In the genomic region with DNA sequence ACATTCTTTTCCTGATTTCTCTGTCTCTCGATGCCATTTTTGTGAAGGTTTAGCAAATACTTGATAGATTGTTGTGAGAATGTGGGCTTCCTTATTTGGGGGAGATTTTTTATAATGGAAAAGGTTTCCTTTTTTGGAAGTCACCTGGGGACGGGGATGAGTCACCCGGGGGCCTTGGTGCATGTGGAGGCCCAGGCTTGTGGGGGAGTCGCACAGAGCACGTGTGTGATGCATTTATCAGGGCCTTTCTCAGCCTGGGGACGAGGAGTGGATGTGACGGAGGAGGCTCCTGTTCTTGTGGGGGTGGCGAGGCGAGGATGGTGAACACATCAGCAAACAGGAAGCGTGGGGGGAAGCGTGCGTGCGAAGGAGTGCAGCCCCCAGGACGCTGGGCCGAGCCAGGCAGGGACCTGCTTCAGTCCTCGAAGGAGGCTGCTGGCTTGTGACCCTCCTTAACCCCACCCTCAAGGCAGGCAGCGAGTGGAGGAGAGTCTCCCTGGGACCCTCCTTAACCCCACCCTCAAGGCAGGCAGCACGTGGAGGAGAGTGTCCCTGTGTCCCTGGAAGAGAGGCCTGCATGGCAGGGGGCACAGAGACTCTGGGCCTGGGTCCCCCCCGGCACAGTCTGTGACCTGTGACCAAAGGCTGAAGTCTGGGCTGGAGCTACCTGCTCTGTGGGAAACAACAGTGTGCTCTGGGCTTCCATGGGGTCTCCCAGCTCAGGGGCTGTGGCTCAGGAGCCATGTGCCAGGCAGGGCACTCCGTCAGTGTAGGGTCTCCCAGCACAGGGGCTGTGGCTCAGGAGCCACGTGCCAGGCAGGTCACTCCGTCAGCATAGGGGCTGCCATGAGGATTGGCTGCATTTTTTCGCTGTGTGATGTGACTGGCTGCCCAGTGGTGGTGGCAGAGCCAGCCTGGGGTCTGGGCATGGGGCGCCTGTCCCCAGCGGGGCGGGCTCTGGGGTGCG, we compare ENCODE assay signal across 1 cellular context.
A peak's percentile ranks its signal among the peaks of the same experiment; 100 is the strongest.
TF ChIP-seq lines count a peak whose summit lies in the region.

No MANE protein-coding gene starts in this region.

TF ChIP-seq in HEK293, 187 proteins besides CTCF, POLR2A, EP300 and RAD21 (continued from another document and continues in another):
- TF ChIP-seq, protein P1, sequence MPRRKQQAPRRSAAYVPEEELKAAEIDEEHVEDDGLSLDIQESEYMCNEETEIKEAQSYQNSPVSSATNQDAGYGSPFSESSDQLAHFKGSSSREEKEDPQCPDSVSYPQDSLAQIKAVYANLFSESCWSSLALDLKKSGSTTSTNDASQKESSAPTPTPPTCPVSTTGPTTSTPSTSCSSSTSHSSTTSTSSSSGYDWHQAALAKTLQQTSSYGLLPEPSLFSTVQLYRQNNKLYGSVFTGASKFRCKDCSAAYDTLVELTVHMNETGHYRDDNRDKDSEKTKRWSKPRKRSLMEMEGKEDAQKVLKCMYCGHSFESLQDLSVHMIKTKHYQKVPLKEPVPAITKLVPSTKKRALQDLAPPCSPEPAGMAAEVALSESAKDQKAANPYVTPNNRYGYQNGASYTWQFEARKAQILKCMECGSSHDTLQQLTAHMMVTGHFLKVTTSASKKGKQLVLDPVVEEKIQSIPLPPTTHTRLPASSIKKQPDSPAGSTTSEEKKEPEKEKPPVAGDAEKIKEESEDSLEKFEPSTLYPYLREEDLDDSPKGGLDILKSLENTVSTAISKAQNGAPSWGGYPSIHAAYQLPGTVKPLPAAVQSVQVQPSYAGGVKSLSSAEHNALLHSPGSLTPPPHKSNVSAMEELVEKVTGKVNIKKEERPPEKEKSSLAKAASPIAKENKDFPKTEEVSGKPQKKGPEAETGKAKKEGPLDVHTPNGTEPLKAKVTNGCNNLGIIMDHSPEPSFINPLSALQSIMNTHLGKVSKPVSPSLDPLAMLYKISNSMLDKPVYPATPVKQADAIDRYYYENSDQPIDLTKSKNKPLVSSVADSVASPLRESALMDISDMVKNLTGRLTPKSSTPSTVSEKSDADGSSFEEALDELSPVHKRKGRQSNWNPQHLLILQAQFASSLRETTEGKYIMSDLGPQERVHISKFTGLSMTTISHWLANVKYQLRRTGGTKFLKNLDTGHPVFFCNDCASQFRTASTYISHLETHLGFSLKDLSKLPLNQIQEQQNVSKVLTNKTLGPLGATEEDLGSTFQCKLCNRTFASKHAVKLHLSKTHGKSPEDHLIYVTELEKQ (tag by site-specific recombination; IDR thresholded peaks at IDR 0.05; ENCODE audit: borderline replicate concordance): no peak
- TF ChIP-seq YY2 (tag by site-specific recombination; IDR thresholded peaks at IDR 0.05): no peak
- TF ChIP-seq, protein P2, sequence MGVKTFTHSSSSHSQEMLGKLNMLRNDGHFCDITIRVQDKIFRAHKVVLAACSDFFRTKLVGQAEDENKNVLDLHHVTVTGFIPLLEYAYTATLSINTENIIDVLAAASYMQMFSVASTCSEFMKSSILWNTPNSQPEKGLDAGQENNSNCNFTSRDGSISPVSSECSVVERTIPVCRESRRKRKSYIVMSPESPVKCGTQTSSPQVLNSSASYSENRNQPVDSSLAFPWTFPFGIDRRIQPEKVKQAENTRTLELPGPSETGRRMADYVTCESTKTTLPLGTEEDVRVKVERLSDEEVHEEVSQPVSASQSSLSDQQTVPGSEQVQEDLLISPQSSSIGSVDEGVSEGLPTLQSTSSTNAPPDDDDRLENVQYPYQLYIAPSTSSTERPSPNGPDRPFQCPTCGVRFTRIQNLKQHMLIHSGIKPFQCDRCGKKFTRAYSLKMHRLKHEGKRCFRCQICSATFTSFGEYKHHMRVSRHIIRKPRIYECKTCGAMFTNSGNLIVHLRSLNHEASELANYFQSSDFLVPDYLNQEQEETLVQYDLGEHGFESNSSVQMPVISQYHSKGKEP (tag by site-specific recombination; IDR thresholded peaks at IDR 0.05): peak; percentile 50; the same call in 1 of the 2 replicates
- TF ChIP-seq, protein P3, sequence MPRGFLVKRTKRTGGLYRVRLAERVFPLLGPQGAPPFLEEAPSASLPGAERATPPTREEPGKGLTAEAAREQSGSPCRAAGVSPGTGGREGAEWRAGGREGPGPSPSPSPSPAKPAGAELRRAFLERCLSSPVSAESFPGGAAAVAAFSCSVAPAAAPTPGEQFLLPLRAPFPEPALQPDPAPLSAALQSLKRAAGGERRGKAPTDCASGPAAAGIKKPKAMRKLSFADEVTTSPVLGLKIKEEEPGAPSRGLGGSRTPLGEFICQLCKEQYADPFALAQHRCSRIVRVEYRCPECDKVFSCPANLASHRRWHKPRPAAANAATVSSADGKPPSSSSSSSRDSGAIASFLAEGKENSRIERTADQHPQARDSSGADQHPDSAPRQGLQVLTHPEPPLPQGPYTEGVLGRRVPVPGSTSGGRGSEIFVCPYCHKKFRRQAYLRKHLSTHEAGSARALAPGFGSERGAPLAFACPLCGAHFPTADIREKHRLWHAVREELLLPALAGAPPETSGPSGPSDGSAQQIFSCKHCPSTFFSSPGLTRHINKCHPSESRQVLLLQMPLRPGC (tag by site-specific recombination; IDR thresholded peaks at IDR 0.05): no peak
- TF ChIP-seq ZNF239 (tag by site-specific recombination; IDR thresholded peaks at IDR 0.05): peak; percentile 13; the same call in 1 of the 2 replicates
- no peak for TF ChIP-seq ZFP3 (tag by site-specific recombination; IDR thresholded peaks at IDR 0.05; ENCODE audit: low read depth)
- TF ChIP-seq, protein P4, sequence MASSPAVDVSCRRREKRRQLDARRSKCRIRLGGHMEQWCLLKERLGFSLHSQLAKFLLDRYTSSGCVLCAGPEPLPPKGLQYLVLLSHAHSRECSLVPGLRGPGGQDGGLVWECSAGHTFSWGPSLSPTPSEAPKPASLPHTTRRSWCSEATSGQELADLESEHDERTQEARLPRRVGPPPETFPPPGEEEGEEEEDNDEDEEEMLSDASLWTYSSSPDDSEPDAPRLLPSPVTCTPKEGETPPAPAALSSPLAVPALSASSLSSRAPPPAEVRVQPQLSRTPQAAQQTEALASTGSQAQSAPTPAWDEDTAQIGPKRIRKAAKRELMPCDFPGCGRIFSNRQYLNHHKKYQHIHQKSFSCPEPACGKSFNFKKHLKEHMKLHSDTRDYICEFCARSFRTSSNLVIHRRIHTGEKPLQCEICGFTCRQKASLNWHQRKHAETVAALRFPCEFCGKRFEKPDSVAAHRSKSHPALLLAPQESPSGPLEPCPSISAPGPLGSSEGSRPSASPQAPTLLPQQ (tag by site-specific recombination; IDR thresholded peaks at IDR 0.05): peak; percentile 26; the same call in 1 of the 2 replicates
- TF ChIP-seq, protein P5, sequence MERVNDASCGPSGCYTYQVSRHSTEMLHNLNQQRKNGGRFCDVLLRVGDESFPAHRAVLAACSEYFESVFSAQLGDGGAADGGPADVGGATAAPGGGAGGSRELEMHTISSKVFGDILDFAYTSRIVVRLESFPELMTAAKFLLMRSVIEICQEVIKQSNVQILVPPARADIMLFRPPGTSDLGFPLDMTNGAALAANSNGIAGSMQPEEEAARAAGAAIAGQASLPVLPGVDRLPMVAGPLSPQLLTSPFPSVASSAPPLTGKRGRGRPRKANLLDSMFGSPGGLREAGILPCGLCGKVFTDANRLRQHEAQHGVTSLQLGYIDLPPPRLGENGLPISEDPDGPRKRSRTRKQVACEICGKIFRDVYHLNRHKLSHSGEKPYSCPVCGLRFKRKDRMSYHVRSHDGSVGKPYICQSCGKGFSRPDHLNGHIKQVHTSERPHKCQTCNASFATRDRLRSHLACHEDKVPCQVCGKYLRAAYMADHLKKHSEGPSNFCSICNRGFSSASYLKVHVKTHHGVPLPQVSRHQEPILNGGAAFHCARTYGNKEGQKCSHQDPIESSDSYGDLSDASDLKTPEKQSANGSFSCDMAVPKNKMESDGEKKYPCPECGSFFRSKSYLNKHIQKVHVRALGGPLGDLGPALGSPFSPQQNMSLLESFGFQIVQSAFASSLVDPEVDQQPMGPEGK (tag by site-specific recombination; IDR thresholded peaks at IDR 0.05): peak; percentile 84
- 0 out of 2 replicates have a peak, but pooled peaks have one; percentile 4 for TF ChIP-seq ZIC2 (tag by site-specific recombination; IDR thresholded peaks at IDR 0.05)
- no peak for TF ChIP-seq ZXDB (tag by site-specific recombination; IDR thresholded peaks at IDR 0.05)
- TF ChIP-seq ZNF561 (tag by site-specific recombination; IDR thresholded peaks at IDR 0.05; ENCODE audit: borderline replicate concordance): no peak
- no peak for TF ChIP-seq ZNF335 (tag by site-specific recombination; conservative IDR thresholded peaks at IDR 0.05)
- TF ChIP-seq MZF1 (tag by site-specific recombination; IDR thresholded peaks at IDR 0.05; ENCODE audit: borderline replicate concordance): no peak
- no peak; the same call in 1 of the 2 replicates for TF ChIP-seq PRDM1 (tag by site-specific recombination; IDR thresholded peaks at IDR 0.05)
- TF ChIP-seq, protein P6, sequence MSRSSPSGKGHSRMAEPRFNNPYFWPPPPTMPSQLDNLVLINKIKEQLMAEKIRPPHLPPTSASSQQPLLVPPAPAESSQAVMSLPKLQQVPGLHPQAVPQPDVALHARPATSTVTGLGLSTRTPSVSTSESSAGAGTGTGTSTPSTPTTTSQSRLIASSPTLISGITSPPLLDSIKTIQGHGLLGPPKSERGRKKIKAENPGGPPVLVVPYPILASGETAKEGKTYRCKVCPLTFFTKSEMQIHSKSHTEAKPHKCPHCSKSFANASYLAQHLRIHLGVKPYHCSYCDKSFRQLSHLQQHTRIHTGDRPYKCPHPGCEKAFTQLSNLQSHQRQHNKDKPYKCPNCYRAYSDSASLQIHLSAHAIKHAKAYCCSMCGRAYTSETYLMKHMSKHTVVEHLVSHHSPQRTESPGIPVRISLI (tag by site-specific recombination; IDR thresholded peaks at IDR 0.05): no peak
- TF ChIP-seq, protein P7, sequence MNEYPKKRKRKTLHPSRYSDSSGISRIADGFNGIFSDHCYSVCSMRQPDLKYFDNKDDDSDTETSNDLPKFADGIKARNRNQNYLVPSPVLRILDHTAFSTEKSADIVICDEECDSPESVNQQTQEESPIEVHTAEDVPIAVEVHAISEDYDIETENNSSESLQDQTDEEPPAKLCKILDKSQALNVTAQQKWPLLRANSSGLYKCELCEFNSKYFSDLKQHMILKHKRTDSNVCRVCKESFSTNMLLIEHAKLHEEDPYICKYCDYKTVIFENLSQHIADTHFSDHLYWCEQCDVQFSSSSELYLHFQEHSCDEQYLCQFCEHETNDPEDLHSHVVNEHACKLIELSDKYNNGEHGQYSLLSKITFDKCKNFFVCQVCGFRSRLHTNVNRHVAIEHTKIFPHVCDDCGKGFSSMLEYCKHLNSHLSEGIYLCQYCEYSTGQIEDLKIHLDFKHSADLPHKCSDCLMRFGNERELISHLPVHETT (tag by site-specific recombination; IDR thresholded peaks at IDR 0.05): peak; percentile 65; the same call in 1 of the 2 replicates
- no peak for TF ChIP-seq ZNF266 (tag by site-specific recombination; IDR thresholded peaks at IDR 0.05; ENCODE audit: low read depth)
- TF ChIP-seq ZNF791 (tag by site-specific recombination; IDR thresholded peaks at IDR 0.05): no peak
- no peak for TF ChIP-seq ZNF530 (tag by site-specific recombination; IDR thresholded peaks at IDR 0.05; ENCODE audit: low read depth)
- TF ChIP-seq GLIS1 (tag by site-specific recombination; IDR thresholded peaks at IDR 0.05): peak; percentile 69; the same call in 1 of the 2 replicates
- TF ChIP-seq ZNF140 (tag by site-specific recombination; IDR thresholded peaks at IDR 0.05): no peak
- TF ChIP-seq ZBTB17 (tag by site-specific recombination; IDR thresholded peaks at IDR 0.05): peak; percentile 34; the same call in 1 of the 2 replicates
- TF ChIP-seq, protein P8, sequence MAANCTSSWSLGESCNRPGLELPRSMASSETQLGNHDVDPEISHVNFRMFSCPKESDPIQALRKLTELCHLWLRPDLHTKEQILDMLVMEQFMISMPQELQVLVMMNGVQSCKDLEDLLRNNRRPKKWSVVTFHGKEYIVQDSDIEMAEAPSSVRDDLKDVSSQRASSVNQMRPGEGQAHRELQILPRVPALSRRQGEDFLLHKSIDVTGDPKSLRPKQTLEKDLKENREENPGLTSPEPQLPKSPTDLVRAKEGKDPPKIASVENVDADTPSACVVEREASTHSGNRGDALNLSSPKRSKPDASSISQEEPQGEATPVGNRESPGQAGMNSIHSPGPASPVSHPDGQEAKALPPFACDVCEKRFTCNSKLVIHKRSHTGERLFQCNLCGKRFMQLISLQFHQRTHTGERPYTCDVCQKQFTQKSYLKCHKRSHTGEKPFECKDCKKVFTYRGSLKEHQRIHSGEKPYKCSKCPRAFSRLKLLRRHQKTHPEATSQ (tag by site-specific recombination; IDR thresholded peaks at IDR 0.05): no peak
- TF ChIP-seq ZNF174 (tag by site-specific recombination; IDR thresholded peaks at IDR 0.05): no peak
- TF ChIP-seq ZNF37A (tag by site-specific recombination; IDR thresholded peaks at IDR 0.05): no peak
- TF ChIP-seq ZFHX2 (tag by site-specific recombination; conservative IDR thresholded peaks at IDR 0.05): peak; percentile 96
- TF ChIP-seq GLI2 (tag by site-specific recombination; IDR thresholded peaks at IDR 0.05; ENCODE audit: borderline replicate concordance, low read depth): no peak
- TF ChIP-seq, protein P9, sequence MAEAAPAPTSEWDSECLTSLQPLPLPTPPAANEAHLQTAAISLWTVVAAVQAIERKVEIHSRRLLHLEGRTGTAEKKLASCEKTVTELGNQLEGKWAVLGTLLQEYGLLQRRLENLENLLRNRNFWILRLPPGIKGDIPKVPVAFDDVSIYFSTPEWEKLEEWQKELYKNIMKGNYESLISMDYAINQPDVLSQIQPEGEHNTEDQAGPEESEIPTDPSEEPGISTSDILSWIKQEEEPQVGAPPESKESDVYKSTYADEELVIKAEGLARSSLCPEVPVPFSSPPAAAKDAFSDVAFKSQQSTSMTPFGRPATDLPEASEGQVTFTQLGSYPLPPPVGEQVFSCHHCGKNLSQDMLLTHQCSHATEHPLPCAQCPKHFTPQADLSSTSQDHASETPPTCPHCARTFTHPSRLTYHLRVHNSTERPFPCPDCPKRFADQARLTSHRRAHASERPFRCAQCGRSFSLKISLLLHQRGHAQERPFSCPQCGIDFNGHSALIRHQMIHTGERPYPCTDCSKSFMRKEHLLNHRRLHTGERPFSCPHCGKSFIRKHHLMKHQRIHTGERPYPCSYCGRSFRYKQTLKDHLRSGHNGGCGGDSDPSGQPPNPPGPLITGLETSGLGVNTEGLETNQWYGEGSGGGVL (tag by site-specific recombination; IDR thresholded peaks at IDR 0.05): no peak
- no peak for TF ChIP-seq GFI1B (tag by site-specific recombination; IDR thresholded peaks at IDR 0.05)
- TF ChIP-seq ZNF600 (tag by site-specific recombination; IDR thresholded peaks at IDR 0.05): peak; percentile 42; the same call in 1 of the 2 replicates
- TF ChIP-seq, protein P10, sequence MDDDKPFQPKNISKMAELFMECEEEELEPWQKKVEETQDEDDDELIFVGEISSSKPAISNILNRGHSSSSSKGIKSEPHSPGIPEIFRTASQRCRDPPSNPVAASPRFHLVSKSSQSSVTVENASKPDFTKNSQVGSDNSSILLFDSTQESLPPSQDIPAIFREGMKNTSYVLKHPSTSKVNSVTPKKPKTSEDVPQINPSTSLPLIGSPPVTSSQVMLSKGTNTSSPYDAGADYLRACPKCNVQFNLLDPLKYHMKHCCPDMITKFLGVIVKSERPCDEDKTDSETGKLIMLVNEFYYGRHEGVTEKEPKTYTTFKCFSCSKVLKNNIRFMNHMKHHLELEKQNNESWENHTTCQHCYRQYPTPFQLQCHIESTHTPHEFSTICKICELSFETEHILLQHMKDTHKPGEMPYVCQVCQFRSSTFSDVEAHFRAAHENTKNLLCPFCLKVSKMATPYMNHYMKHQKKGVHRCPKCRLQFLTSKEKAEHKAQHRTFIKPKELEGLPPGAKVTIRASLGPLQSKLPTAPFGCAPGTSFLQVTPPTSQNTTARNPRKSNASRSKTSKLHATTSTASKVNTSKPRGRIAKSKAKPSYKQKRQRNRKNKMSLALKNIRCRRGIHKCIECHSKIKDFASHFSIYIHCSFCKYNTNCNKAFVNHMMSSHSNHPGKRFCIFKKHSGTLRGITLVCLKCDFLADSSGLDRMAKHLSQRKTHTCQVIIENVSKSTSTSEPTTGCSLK (tag by site-specific recombination; IDR thresholded peaks at IDR 0.05): no peak
